ENCODE assay signal across 7 cellular contexts in genomic region chr11:128624269-128625170, GRCh38. TPM values are rescaled to one million over a fixed set of nuclear protein-coding genes. Genes with fewer than 3 reads are reported as not detected.
DNase-seq lines count a peak whose midpoint lies in the region; ATAC-seq and TF ChIP-seq lines count a peak whose summit lies in the region.

No MANE protein-coding gene starts in this region.

- no peak overlapping the region for H3K4me2 ChIP-seq in neural progenitor cell

- no peak overlapping the region for H3K4me3 Mint-ChIP-seq in neural progenitor cell

- H3K27me3 ChIP-seq in neural progenitor cell = peaks cover 26% of the 10 kb centered on the region

- no peaks in the 10 kb centered on the region for H3K9me3 ChIP-seq in KOPT-K1 (ENCODE audit: insufficient read depth, low read length, poor library complexity, severe bottlenecking)
- H3K9me3 ChIP-seq in neural progenitor cell (ENCODE audit: low read depth) = no peaks in the 10 kb centered on the region

- no peak overlapping the region for H3K9ac ChIP-seq in neural progenitor cell

- H3K4me1 Mint-ChIP-seq in neural progenitor cell = peaks cover 33% of the 10 kb centered on the region

- H3K27me3 Mint-ChIP-seq in neural progenitor cell (ENCODE audit: insufficient read depth, low read depth) = peaks cover 15% of the 10 kb centered on the region

- no peak for TF ChIP-seq CTCF in neural progenitor cell (IDR thresholded peaks at IDR 0.05)

- no peak overlapping the region for H3K4me3 ChIP-seq in neural progenitor cell

- H3K27ac ChIP-seq in KOPT-K1 (ENCODE audit: low read depth, low read length, poor library complexity, severe bottlenecking) (peak overlapping the region; percentile 88), neural progenitor cell (no peak overlapping the region)

- ATAC-seq in GM21367 (IDR thresholded peaks at IDR 0.05; ENCODE audit: unreplicated experiment) (peak; percentile 46), HG03045 (IDR thresholded peaks at IDR 0.05; ENCODE audit: unreplicated experiment) (no peak)

- no peaks in the 10 kb centered on the region for H3K36me3 ChIP-seq in KOPT-K1 (ENCODE audit: insufficient read depth, low read length)
- no peaks in the 10 kb centered on the region for H3K36me3 ChIP-seq in neural progenitor cell

- H3K79me2 ChIP-seq in neural progenitor cell (ENCODE audit: low read depth) = no peaks in the 10 kb centered on the region

- H3K4me1 ChIP-seq in neural progenitor cell = peaks cover 3% of the 10 kb centered on the region

- H3K36me3 Mint-ChIP-seq in neural progenitor cell = no peaks in the 10 kb centered on the region

- DNase-seq in activated T-cell treated with anti-CD3 and anti-CD28 coated beads, Interleukin-2, amount 50 U/mL, for 1 hour = peak; percentile 65
- DNase-seq in neural progenitor cell (ENCODE audit: low spot score) = no peak
- DNase-seq in NCI-H1930 (lab: John Stamatoyannopoulos, UW) = no peak
- no peak for DNase-seq in iPS-NIHi7 (ENCODE audit: extremely low spot score)

- no peaks in the 10 kb centered on the region for H3F3A ChIP-seq in neural progenitor cell (ENCODE audit: low read depth)

- H4K20me1 ChIP-seq in neural progenitor cell (ENCODE audit: low read depth) = no peaks in the 10 kb centered on the region

- H3K27ac Mint-ChIP-seq in neural progenitor cell = peak overlapping the region; percentile 38

- H2AFZ ChIP-seq in neural progenitor cell (replicated peaks) = no peak overlapping the region

- H3K9me3 Mint-ChIP-seq in neural progenitor cell = peaks cover 2% of the 10 kb centered on the region

RNA-seq across cellular contexts. Expression of gene ETS1, which starts 37.2 kb away (rescaled TPM):
- total RNA-seq in neural progenitor cell (ENCODE audit: low replicate concordance) = 0.54 and 0.93 TPM in 2 replicates
